Comparison of ENCODE assay signal across 1 cellular context in the genomic region with DNA sequence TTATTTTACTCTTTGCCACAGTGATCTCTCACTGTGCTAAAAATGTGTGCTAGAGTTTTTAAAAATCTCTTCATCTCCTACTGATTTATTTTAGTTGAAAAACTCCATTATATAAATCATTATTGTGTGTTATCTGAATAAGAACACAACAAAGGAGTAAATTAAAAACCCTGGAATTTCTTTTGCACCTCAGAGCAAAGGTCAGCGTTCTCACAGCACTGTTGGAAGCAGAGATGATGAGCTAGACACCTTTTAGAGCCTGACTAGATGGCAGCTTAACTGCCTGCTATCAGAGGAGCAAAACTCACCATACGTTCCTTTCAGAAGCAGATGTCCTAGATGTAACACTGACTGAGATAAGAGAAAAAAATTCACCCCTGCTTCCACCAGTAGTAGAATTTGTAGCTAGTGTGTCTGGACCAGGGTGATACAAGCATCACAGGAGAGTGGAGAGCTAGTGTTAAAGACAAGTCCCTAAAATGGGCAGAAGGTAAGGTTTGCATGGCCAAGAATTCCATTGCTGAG.
TF ChIP-seq lines count a peak whose summit lies in the region.

No MANE protein-coding gene starts in this region.

TF ChIP-seq in HepG2, 621 proteins besides CTCF, POLR2A, EP300 and RAD21 (continued from another document):
- TF ChIP-seq, protein P1, sequence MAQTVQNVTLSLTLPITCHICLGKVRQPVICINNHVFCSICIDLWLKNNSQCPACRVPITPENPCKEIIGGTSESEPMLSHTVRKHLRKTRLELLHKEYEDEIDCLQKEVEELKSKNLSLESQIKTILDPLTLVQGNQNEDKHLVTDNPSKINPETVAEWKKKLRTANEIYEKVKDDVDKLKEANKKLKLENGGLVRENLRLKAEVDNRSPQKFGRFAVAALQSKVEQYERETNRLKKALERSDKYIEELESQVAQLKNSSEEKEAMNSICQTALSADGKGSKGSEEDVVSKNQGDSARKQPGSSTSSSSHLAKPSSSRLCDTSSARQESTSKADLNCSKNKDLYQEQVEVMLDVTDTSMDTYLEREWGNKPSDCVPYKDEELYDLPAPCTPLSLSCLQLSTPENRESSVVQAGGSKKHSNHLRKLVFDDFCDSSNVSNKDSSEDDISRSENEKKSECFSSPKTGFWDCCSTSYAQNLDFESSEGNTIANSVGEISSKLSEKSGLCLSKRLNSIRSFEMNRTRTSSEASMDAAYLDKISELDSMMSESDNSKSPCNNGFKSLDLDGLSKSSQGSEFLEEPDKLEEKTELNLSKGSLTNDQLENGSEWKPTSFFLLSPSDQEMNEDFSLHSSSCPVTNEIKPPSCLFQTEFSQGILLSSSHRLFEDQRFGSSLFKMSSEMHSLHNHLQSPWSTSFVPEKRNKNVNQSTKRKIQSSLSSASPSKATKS (CRISPR knock-in tag; IDR thresholded peaks at IDR 0.05), result no peak
- TF ChIP-seq NFE2 (CRISPR knock-in tag; IDR thresholded peaks at IDR 0.05) (no peak), KAT7 (CRISPR knock-in tag; IDR thresholded peaks at IDR 0.05; ENCODE audit: borderline replicate concordance) (no peak), ZFAT (CRISPR knock-in tag; conservative IDR thresholded peaks at IDR 0.05) (no peak), ZZZ3 (CRISPR knock-in tag; IDR thresholded peaks at IDR 0.05; ENCODE audit: borderline replicate concordance) (no peak), ATRX (CRISPR knock-in tag; IDR thresholded peaks at IDR 0.05; ENCODE audit: borderline replicate concordance) (no peak), DMAP1 (CRISPR knock-in tag; IDR thresholded peaks at IDR 0.05) (no peak), SKI (IDR thresholded peaks at IDR 0.05; ENCODE audit: partially characterized antibody) (no peak), SAFB2 (CRISPR knock-in tag; IDR thresholded peaks at IDR 0.05; ENCODE audit: borderline replicate concordance, low read depth) (no peak)
- TF ChIP-seq, protein P2, sequence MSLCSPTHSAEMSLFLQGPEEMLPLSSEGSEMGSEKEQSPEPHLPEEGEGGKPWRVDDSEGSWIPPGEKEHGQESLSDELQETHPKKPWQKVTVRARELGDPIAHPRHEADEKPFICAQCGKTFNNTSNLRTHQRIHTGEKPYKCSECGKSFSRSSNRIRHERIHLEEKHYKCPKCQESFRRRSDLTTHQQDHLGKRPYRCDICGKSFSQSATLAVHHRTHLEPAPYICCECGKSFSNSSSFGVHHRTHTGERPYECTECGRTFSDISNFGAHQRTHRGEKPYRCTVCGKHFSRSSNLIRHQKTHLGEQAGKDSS (CRISPR knock-in tag; IDR thresholded peaks at IDR 0.05; ENCODE audit: borderline replicate concordance, low read depth), result no peak
